In genomic region chr5:179817071-179817840, GRCh38 we compare ENCODE assay signal across 9 cellular contexts. TPM values are rescaled to one million over a fixed set of nuclear protein-coding genes. Genes with fewer than 3 reads are reported as not detected.
DNase-seq lines count a peak whose midpoint lies in the region; ATAC-seq and TF ChIP-seq lines count a peak whose summit lies in the region.
"Had no signal": no experiment of that assay in that cellular context is flagged by ENCODE, and none has a peak within 500 bp of the region (broad histone marks: within the 10 kb centered on the region; RNA-seq: fewer than 3 reads in every experiment).

No MANE protein-coding gene starts in this region.

- peak overlapping the region; percentile 99 for H3K27ac ChIP-seq in Panc1 (ENCODE audit: low read length)
- H3K27ac ChIP-seq in esophagus squamous epithelium: peak overlapping the region; percentile 57 to 100 (median 80)

- ATAC-seq in Panc1 (no peak), HG03521 (IDR thresholded peaks at IDR 0.05; ENCODE audit: unreplicated experiment) (no peak)

- no peak for DNase-seq in AG09319 (ENCODE audit: extremely low read depth, low read depth)
- DNase-seq in Panc1 (ENCODE audit: low read depth, low spot score): no peak
- DNase-seq in esophagus squamous epithelium (lab: John Stamatoyannopoulos, UW): no peak
- no peak for DNase-seq in neural crest cell (ENCODE audit: low read depth, low spot score)
- DNase-seq in NCI-H146 (lab: John Stamatoyannopoulos, UW): no peak
- no peak for DNase-seq in KBM-7
- DNase-seq in NCI-H1105 (lab: John Stamatoyannopoulos, UW): no peak

- CTCF ChIA-PET in Panc1 (lab: Charles Lee): no interaction called here

- WGBS in esophagus squamous epithelium, 2 donors: 12 to 24% methylated on average over 19 of the region's 51 CpGs

- H3K4me3 ChIP-seq in Panc1 (ENCODE audit: low read depth in 2 of 2, low read length in 2 of 2) (no peak overlapping the region), esophagus squamous epithelium (peak overlapping the region; percentile 35 to 69 (median 48))

- no TSS peak for BruUV-seq in Panc1 (replicated peaks; lab: Mats Ljungman, UMichigan)

- H3K36me3 ChIP-seq in Panc1 (ENCODE audit: control insufficient read depth, insufficient read depth, low read length): no peaks in the 10 kb centered on the region; the same call in 1 of the 2 replicates
- H3K36me3 ChIP-seq in esophagus squamous epithelium: peaks cover 0 to 5% (median 0%) of the 10 kb centered on the region in 3 donors

- peak overlapping the region; percentile 88 for H3K4me3 Mint-ChIP-seq in neural crest cell

- H3K4me1 ChIP-seq in Panc1 (ENCODE audit: control insufficient read depth, insufficient read depth, low read length) (peaks cover 31% of the 10 kb centered on the region), esophagus squamous epithelium (peaks cover 38 to 65% (median 42%) of the 10 kb centered on the region in 3 donors)

- H3K4me1 Mint-ChIP-seq in neural crest cell: peaks cover 31% of the 10 kb centered on the region

- in situ Hi-C loops in Panc1 (cut with HindIII; ENCODE audit: low pct_unique_long_range_greater_than_20kb, low sequenced_read_pairs): no loop called here
- in situ Hi-C loops in KBM-7 (cut with MboI; ENCODE audit: low pct_unique_long_range_greater_than_20kb, low sequenced_read_pairs): no loop called here

- peaks cover 9% of the 10 kb centered on the region for H3K36me3 Mint-ChIP-seq in neural crest cell (ENCODE audit: low read depth)

- H3K9me3 Mint-ChIP-seq in neural crest cell: no peaks in the 10 kb centered on the region

- TF ChIP-seq POLR2A in esophagus squamous epithelium (IDR thresholded peaks at IDR 0.05): no peak

- peaks cover 12% of the 10 kb centered on the region for H3K27me3 Mint-ChIP-seq in neural crest cell (ENCODE audit: low read depth)

- POLR2A ChIA-PET in Panc1 (lab: Charles Lee): interaction anchor here (0.7 kb wide), 3 partner anchors 25 to 179 kb away, joined by 3 to 11 read pairs (median 9); no protein-coding TSS in a partner anchor

- peak; percentile 3 for TF ChIP-seq CTCF in AG09319 (IDR thresholded peaks at IDR 0.05; ENCODE audit: low read depth, low read length)
- no peak for TF ChIP-seq CTCF in Panc1 (IDR thresholded peaks at IDR 0.05)
- TF ChIP-seq CTCF in esophagus squamous epithelium (IDR thresholded peaks at IDR 0.05): no peak
- no peak for TF ChIP-seq CTCF in neural crest cell (conservative IDR thresholded peaks at IDR 0.05)

- H3K9me3 ChIP-seq in Panc1 (ENCODE audit: control insufficient read depth, insufficient read depth, low read depth, low read length) (no peaks in the 10 kb centered on the region), esophagus squamous epithelium (no peaks in the 10 kb centered on the region)

- H3K27me3 ChIP-seq in Panc1 (ENCODE audit: control insufficient read depth, insufficient read depth, low read length) (no peaks in the 10 kb centered on the region), esophagus squamous epithelium (no peaks in the 10 kb centered on the region)

- no peak overlapping the region for H3K27ac Mint-ChIP-seq in neural crest cell (ENCODE audit: unreplicated experiment)

- intact Hi-C loops in Panc1 (cut with micrococcal nuclease; ENCODE audit: unreplicated experiment): no loop called here
- intact Hi-C loops in esophagus squamous epithelium (cut with DNase I): no loop called here

RNA-seq across cellular contexts. Expression of gene SQSTM1, which starts 3.4 kb away (rescaled TPM):
- total RNA-seq in Panc1 (2021; ENCODE audit: unreplicated experiment): 985 TPM
- polyA plus RNA-seq in Panc1 (2012; ENCODE audit: insufficient read length): 958 TPM
- 100 to 1,000 TPM; 105 to 236 (median 149) TPM for total RNA-seq in esophagus squamous epithelium
- total RNA-seq in neural crest cell: 67.6 and 69.5 TPM in 2 replicates

RNA-seq across cellular contexts. Expression of gene MGAT4B, which starts 10.6 kb away (rescaled TPM):
- total RNA-seq in Panc1 (2021; ENCODE audit: unreplicated experiment) (406 TPM), esophagus squamous epithelium (100 to 1,000 TPM in 1 of 4 donors, 10 to 100 TPM in 3; 68.5 to 119 (median 87.7) TPM), neural crest cell (120 and 124 TPM in 2 replicates)
- 616 TPM for polyA plus RNA-seq in Panc1 (2012; ENCODE audit: insufficient read length)

RNA-seq across cellular contexts. Expression of gene LTC4S, which starts 23.5 kb away (rescaled TPM):
- total RNA-seq in Panc1 (2021; ENCODE audit: unreplicated experiment): 0.69 TPM
- polyA plus RNA-seq in Panc1 (2012; ENCODE audit: insufficient read length): 1.2 TPM
- total RNA-seq in esophagus squamous epithelium: 1 to 10 TPM in 3 of 4 donors, not detected in 1; 4.6 to 6.9 (median 4.7) TPM
- total RNA-seq in neural crest cell: 2.4 and 3.3 TPM in 2 replicates
- total RNA-seq: SK-MEL-5 had no signal

RNA-seq across cellular contexts. Expression of gene MRNIP, which starts 41.4 kb away (rescaled TPM):
- total RNA-seq in Panc1 (2021; ENCODE audit: unreplicated experiment) (33.0 TPM), esophagus squamous epithelium (10 to 100 TPM in 3 of 4 donors, 1 to 10 TPM in 1; 6.9 to 21.9 (median 10.7) TPM), neural crest cell (40.9 and 42.2 TPM in 2 replicates)
- 21.9 TPM for polyA plus RNA-seq in Panc1 (2012; ENCODE audit: insufficient read length)

Comparison
In these comparisons a context has a peak if more than half of its experiments do, and no peak if none do; other contexts are left out.
1. H3K4me3 ChIP-seq: peak in esophagus squamous epithelium (4 of 4); none in Panc1 (0 of 2).